In genomic region chr6:112231609-112232060, GRCh38 we compare ENCODE assay signal across 10 cellular contexts. TPM values are rescaled to one million over a fixed set of nuclear protein-coding genes. Genes with fewer than 3 reads are reported as not detected.
DNase-seq lines count a peak whose midpoint lies in the region; ATAC-seq and TF ChIP-seq lines count a peak whose summit lies in the region.
"Had no signal": no experiment of that assay in that cellular context is flagged by ENCODE, and none has a peak within 500 bp of the region (broad histone marks: within the 10 kb centered on the region; RNA-seq: fewer than 3 reads in every experiment).

No MANE protein-coding gene starts in this region.

- no peak overlapping the region for H3K4me3 Mint-ChIP-seq in HFFc6
- H3K4me3 Mint-ChIP-seq in activated T-cell treated with anti-CD3 and anti-CD28 coated beads, Interleukin-2, amount 50 U/mL, for 4 hours, result no peak overlapping the region
- H3K4me3 Mint-ChIP-seq: stimulated activated naive CD8-positive, alpha-beta T cell treated with anti-CD3 and anti-CD28 coated beads, Interleukin-15, Interleukin-2, amounts not matched to agents 100 ng/mL and 50 ng/mL, for 24 hours had no signal

- TF ChIP-seq EP300 in stomach (IDR thresholded peaks at IDR 0.05), result no peak

- TF ChIP-seq CTCF in HFFc6 (IDR thresholded peaks at IDR 0.05), result no peak
- TF ChIP-seq CTCF in fibroblast of villous mesenchyme (IDR thresholded peaks at IDR 0.05; ENCODE audit: insufficient read depth, low read depth, low read length), result no peak
- no peak for TF ChIP-seq CTCF in stomach (IDR thresholded peaks at IDR 0.05)
- no peak for TF ChIP-seq CTCF in GM13977 (IDR thresholded peaks at IDR 0.05; ENCODE audit: extremely low read depth, insufficient read depth, missing control alignments)

- peak overlapping the region in 4 of 5 donors; percentile 39 to 81 (median 71) for H3K27ac ChIP-seq in stomach

- in situ Hi-C loops in GM13977 (cut with MboI; ENCODE audit: low pct_unique_long_range_greater_than_20kb, low sequenced_read_pairs, unreplicated experiment), result no loop called here

- no peak for TF ChIP-seq POLR2A in stomach (IDR thresholded peaks at IDR 0.05)

- intact Hi-C loops in stomach (cut with DNase I; ENCODE audit: low total_unique reads), result no loop called here

- H3K4me3 ChIP-seq in fibroblast of villous mesenchyme (ENCODE audit: low read depth, low read length) (no peak overlapping the region), stomach (no peak overlapping the region)

- no peaks in the 10 kb centered on the region for H3K36me3 ChIP-seq in stomach

- no peaks in the 10 kb centered on the region for H3K9me3 ChIP-seq in stomach

- peaks cover 19% of the 10 kb centered on the region for H3K36me3 Mint-ChIP-seq in HFFc6 (ENCODE audit: low read depth)
- H3K36me3 Mint-ChIP-seq in activated T-cell treated with anti-CD3 and anti-CD28 coated beads, Interleukin-2, amount 50 U/mL, for 4 hours (ENCODE audit: insufficient read depth), result no peaks in the 10 kb centered on the region

- ATAC-seq in HG03432 (IDR thresholded peaks at IDR 0.05; ENCODE audit: unreplicated experiment), result no peak
- no peak for ATAC-seq in activated T-cell treated with anti-CD3 and anti-CD28 coated beads, Interleukin-2, amount 50 U/mL, for 4 hours

- no peaks in the 10 kb centered on the region for H3K9me3 Mint-ChIP-seq in HFFc6
- H3K9me3 Mint-ChIP-seq in activated T-cell treated with anti-CD3 and anti-CD28 coated beads, Interleukin-2, amount 50 U/mL, for 4 hours, result no peaks in the 10 kb centered on the region
- H3K9me3 Mint-ChIP-seq: stimulated activated naive CD8-positive, alpha-beta T cell treated with anti-CD3 and anti-CD28 coated beads, Interleukin-15, Interleukin-2, amounts not matched to agents 100 ng/mL and 50 ng/mL, for 24 hours had no signal

- no peaks in the 10 kb centered on the region for H3K27me3 ChIP-seq in stomach

- DNase-seq in HFFc6, result no peak
- peak; percentile 90 for DNase-seq in NCI-H69 (lab: John Stamatoyannopoulos, UW)
- DNase-seq in fibroblast of villous mesenchyme (ENCODE audit: low read depth), result peak; percentile 71
- DNase-seq in stomach, result no peak
- DNase-seq in NCI-H1436 treated with DMSO at 0.1 percent for 48 hours (lab: John Stamatoyannopoulos, UW), result no peak
- no peak for DNase-seq in GM13977 (ENCODE audit: low spot score)
- no peak for DNase-seq in activated T-cell treated with anti-CD3 and anti-CD28 coated beads, Interleukin-2, amount 50 U/mL, for 4 hours
- DNase-seq: central memory CD4-positive, alpha-beta T cell had no signal

- peak overlapping the region; percentile 52 for H3K27ac Mint-ChIP-seq in HFFc6
- H3K27ac Mint-ChIP-seq: stimulated activated naive CD8-positive, alpha-beta T cell treated with anti-CD3 and anti-CD28 coated beads, Interleukin-15, Interleukin-2, amounts not matched to agents 100 ng/mL and 50 ng/mL, for 24 hours had no signal

- WGBS in stomach, 5 donors, result 36 to 57% (median 45%) methylated on average over 2 of the region's 2 CpGs

- peaks cover 79% of the 10 kb centered on the region for H3K4me1 Mint-ChIP-seq in HFFc6 (ENCODE audit: low read depth)
- no peaks in the 10 kb centered on the region for H3K4me1 Mint-ChIP-seq in activated T-cell treated with anti-CD3 and anti-CD28 coated beads, Interleukin-2, amount 50 U/mL, for 4 hours (ENCODE audit: low read depth)

- peaks cover 1 to 64% (median 25%) of the 10 kb centered on the region in 4 donors for H3K4me1 ChIP-seq in stomach

- H3K27me3 Mint-ChIP-seq in HFFc6 (ENCODE audit: insufficient read depth), result no peaks in the 10 kb centered on the region
- peaks cover 26% of the 10 kb centered on the region for H3K27me3 Mint-ChIP-seq in activated T-cell treated with anti-CD3 and anti-CD28 coated beads, Interleukin-2, amount 50 U/mL, for 4 hours (ENCODE audit: low read depth)

RNA-seq across cellular contexts. Expression of gene LAMA4, which starts 22.7 kb away (rescaled TPM):
- 100 to 1,000 TPM in 2 of 6 experiments, 10 to 100 TPM in 4; 80.6 to 130 (median 89.8) TPM for total RNA-seq in HFFc6 (2021; fragmentation: NEBNext Ultra II Directional; extraction: Animal tissue kit (Norgen Biotek cat#: 25700))
- total RNA-seq in fibroblast of villous mesenchyme, result 197 and 481 TPM in 2 replicates
- total RNA-seq in stomach, result 100 to 1,000 TPM in 2 of 5 donors, 10 to 100 TPM in 3; 39.1 to 324 (median 56.1) TPM
- polyA plus RNA-seq in stomach, result 10 to 100 TPM in 2 of 3 donors, 1 to 10 TPM in 1; 9.7 to 18.5 (median 14.0) TPM
- under 1 TPM in 2 of 3 donors, not detected in 1; 0.30 to 0.34 TPM for total RNA-seq in activated T-cell treated with anti-CD3 and anti-CD28 coated beads, Interleukin-2, amount 50 U/mL, for 4 hours

Comparison
In these comparisons a context has a peak if more than half of its experiments do, and no peak if none do; other contexts are left out.
1. DNase-seq: peak in NCI-H69 (single experiment) and fibroblast of villous mesenchyme (single experiment); none in HFFc6 (single experiment), stomach (single experiment), NCI-H1436 treated with DMSO at 0.1 percent for 48 hours (single experiment), GM13977 (single experiment) and activated T-cell treated with anti-CD3 and anti-CD28 coated beads, Interleukin-2, amount 50 U/mL, for 4 hours (single experiment).
2. RNA of gene LAMA4, which starts 22.7 kb away (total RNA-seq): 197 to 481 TPM in fibroblast of villous mesenchyme, 80.6 to 130 TPM in HFFc6 and 39.1 to 324 TPM in stomach; 0.30 to 0.34 TPM in activated T-cell treated with anti-CD3 and anti-CD28 coated beads, Interleukin-2, amount 50 U/mL, for 4 hours; every median in the first group is over 10 times any median in the second.